8 cellular contexts compared by ENCODE assay signal in the genomic region with DNA sequence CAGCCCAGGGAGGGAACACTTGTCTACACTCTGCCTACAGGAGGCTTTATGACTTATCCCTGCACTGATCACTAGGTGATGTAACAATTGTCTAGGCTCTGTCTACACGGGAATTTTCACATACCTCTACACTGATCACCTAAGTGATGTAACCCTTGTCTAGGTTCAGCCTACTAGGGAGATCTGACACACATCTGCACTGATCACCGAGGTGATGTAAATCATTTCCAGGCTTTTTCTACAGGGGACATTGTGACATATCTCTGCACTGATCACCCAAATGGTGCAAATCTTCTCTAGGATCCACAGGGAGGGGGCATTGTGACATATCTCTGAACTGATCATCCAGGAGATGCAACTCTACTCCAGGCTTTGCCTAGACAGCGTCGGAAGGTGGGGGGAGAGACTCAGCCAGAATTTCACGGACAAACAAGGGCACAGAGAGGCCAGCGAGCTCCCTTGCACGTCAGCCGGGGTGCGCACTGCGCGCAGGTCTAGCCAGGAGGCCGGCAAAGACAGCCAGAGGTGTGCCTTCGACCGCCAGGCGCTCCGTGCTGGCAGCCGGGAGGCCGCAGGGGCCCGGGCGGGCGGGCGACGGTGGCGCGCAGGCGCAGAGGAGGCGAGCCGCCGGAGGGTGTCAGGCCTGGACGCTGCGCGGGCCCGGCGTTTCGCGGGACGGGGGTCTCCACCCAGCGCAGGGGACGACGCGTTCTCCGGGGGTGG. TPM values are rescaled to one million over a fixed set of nuclear protein-coding genes. Genes with fewer than 3 reads are reported as not detected.
DNase-seq lines count a peak whose midpoint lies in the region; ATAC-seq and TF ChIP-seq lines count a peak whose summit lies in the region.

No MANE protein-coding gene starts in this region.

- H3K9ac ChIP-seq in BLaER1, result peak overlapping the region; percentile 77

- peaks cover 27% of the 10 kb centered on the region for H3K9me3 Mint-ChIP-seq in activated CD4-positive, alpha-beta memory T cell treated with anti-CD3 and anti-CD28 coated beads for 36 hours
- peaks cover 15 to 41% (median 34%) of the 10 kb centered on the region in 9 donors for H3K9me3 Mint-ChIP-seq in naive thymus-derived CD8-positive, alpha-beta T cell

- CTCF ChIA-PET in activated CD4-positive, alpha-beta memory T cell treated with anti-CD3 and anti-CD28 coated beads for 36 hours (lab: Charles Lee), result interaction anchor here (1.2 kb wide), 1 partner anchor 46 kb away, joined by 3 read pairs; a partner anchor contains a TSS

- intact Hi-C loops in activated CD4-positive, alpha-beta memory T cell treated with anti-CD3 and anti-CD28 coated beads for 36 hours (cut with micrococcal nuclease), result loop anchor here (2.0 to 5.0 kb wide), 3 partner anchors 47 to 701 kb away; a partner anchor contains a TSS

- H3K4me3 Mint-ChIP-seq in activated CD4-positive, alpha-beta memory T cell treated with anti-CD3 and anti-CD28 coated beads for 36 hours, result peak overlapping the region; percentile 73
- H3K4me3 Mint-ChIP-seq in naive thymus-derived CD8-positive, alpha-beta T cell, result peak overlapping the region; percentile 76 to 91 (median 85)

- ATAC-seq in naive thymus-derived CD8-positive, alpha-beta T cell, result peak; percentile 71 to 93
- ATAC-seq in HG03159 (IDR thresholded peaks at IDR 0.05; ENCODE audit: unreplicated experiment) (no peak), HG03521 (IDR thresholded peaks at IDR 0.05; ENCODE audit: unreplicated experiment) (no peak)

- no peak for TF ChIP-seq CTCF in HL-60 (IDR thresholded peaks at IDR 0.05; ENCODE audit: insufficient read depth, low read length)

- H3K9me3 ChIP-seq in BLaER1, result peaks cover 4% of the 10 kb centered on the region

- H3K27ac ChIP-seq in BLaER1, result peak overlapping the region; percentile 78
- no peak overlapping the region for H3K27ac ChIP-seq in HL-60 (replicated peaks)
- H3K27ac ChIP-seq in epithelial cell of prostate, result peak overlapping the region; percentile 52
- H3K27ac ChIP-seq in substantia nigra (ENCODE audit: low read depth, low read length, poor library complexity, severe bottlenecking), result peak overlapping the region; percentile 49

- H3K27me3 Mint-ChIP-seq in activated CD4-positive, alpha-beta memory T cell treated with anti-CD3 and anti-CD28 coated beads for 36 hours, result no peaks in the 10 kb centered on the region
- H3K27me3 Mint-ChIP-seq in naive thymus-derived CD8-positive, alpha-beta T cell, result no peaks in the 10 kb centered on the region

- H3K4me3 ChIP-seq in BLaER1 (peak overlapping the region; percentile 63), HL-60 (replicated peaks; ENCODE audit: insufficient read depth, low read length) (0 out of 2 replicates have a peak overlapping the region, but pooled peaks have one; percentile 4)

- H3K27ac Mint-ChIP-seq in activated CD4-positive, alpha-beta memory T cell treated with anti-CD3 and anti-CD28 coated beads for 36 hours, result peak overlapping the region; percentile 86
- H3K27ac Mint-ChIP-seq in naive thymus-derived CD8-positive, alpha-beta T cell, result peak overlapping the region; percentile 83 to 97 (median 94)

- H3K36me3 Mint-ChIP-seq in activated CD4-positive, alpha-beta memory T cell treated with anti-CD3 and anti-CD28 coated beads for 36 hours, result peaks cover 4% of the 10 kb centered on the region
- H3K36me3 Mint-ChIP-seq in naive thymus-derived CD8-positive, alpha-beta T cell, result peaks cover 0 to 15% (median 3%) of the 10 kb centered on the region in 3 donors

- POLR2A ChIA-PET in activated CD4-positive, alpha-beta memory T cell treated with anti-CD3 and anti-CD28 coated beads for 36 hours (lab: Charles Lee), result no interaction called here
- POLR2A ChIA-PET in naive thymus-derived CD8-positive, alpha-beta T cell (lab: Charles Lee), result interaction anchor here (1.2 kb wide), 1 partner anchor 47 kb away, joined by 3 read pairs; a partner anchor contains a TSS

- H4K20me1 ChIP-seq in BLaER1, result no peaks in the 10 kb centered on the region

- peaks cover 10% of the 10 kb centered on the region for H3K4me1 ChIP-seq in BLaER1

- peak; percentile 28 to 56 for DNase-seq in HL-60 (ENCODE audit: low read depth in 1 of 2, low spot score in 1 of 2)
- peak; percentile 80 for DNase-seq in activated CD4-positive, alpha-beta memory T cell treated with anti-CD3 and anti-CD28 coated beads for 36 hours
- peak; percentile 55 for DNase-seq in epithelial cell of prostate (ENCODE audit: low read depth, low spot score)
- DNase-seq in naive thymus-derived CD8-positive, alpha-beta T cell, result peak; percentile 63 to 82 (median 76)
- DNase-seq in substantia nigra (lab: John Stamatoyannopoulos, UW), result no peak

- peaks cover 12% of the 10 kb centered on the region for H3K4me1 Mint-ChIP-seq in activated CD4-positive, alpha-beta memory T cell treated with anti-CD3 and anti-CD28 coated beads for 36 hours (ENCODE audit: low read depth)
- H3K4me1 Mint-ChIP-seq in naive thymus-derived CD8-positive, alpha-beta T cell, result peaks cover 8 to 21% (median 9%) of the 10 kb centered on the region in 4 donors

- H3K4me2 ChIP-seq in BLaER1, result peak overlapping the region; percentile 82

- no peaks in the 10 kb centered on the region for H3K36me3 ChIP-seq in BLaER1

- H3K27me3 ChIP-seq in BLaER1 (no peaks in the 10 kb centered on the region), HL-60 (ENCODE audit: insufficient read depth, poor library complexity, severe bottlenecking) (no peaks in the 10 kb centered on the region)

RNA-seq across cellular contexts. Expression of a gene that starts 46.9 kb away (rescaled TPM):
- 10 to 100 TPM; 88.2 to 90.8 TPM for total RNA-seq in activated CD4-positive, alpha-beta memory T cell treated with anti-CD3 and anti-CD28 coated beads for 36 hours
- 10 to 100 TPM; 49.3 to 58.8 TPM for total RNA-seq in naive thymus-derived CD8-positive, alpha-beta T cell
- 10 to 100 TPM; 38.0 to 39.0 (median 38.9) TPM for polyA plus RNA-seq in naive thymus-derived CD8-positive, alpha-beta T cell

Comparison
In these comparisons a context has a peak if more than half of its experiments do, and no peak if none do; other contexts are left out.
1. DNase-seq: peak in HL-60 (2 of 2), activated CD4-positive, alpha-beta memory T cell treated with anti-CD3 and anti-CD28 coated beads for 36 hours (single experiment), epithelial cell of prostate (single experiment) and naive thymus-derived CD8-positive, alpha-beta T cell (10 of 10); none in substantia nigra (0 of 49).
2. ATAC-seq: peak in naive thymus-derived CD8-positive, alpha-beta T cell (2 of 2); none in HG03159 (single experiment) and HG03521 (single experiment).